In genomic region chr15:60424006-60424405, GRCh38 we compare ENCODE assay signal across 13 cellular contexts. TPM values are rescaled to one million over a fixed set of nuclear protein-coding genes. Genes with fewer than 3 reads are reported as not detected.
A peak's percentile ranks its signal among the peaks of the same experiment; 100 is the strongest.
DNase-seq lines count a peak whose midpoint lies in the region; ATAC-seq and TF ChIP-seq lines count a peak whose summit lies in the region.
"Had no signal": no experiment of that assay in that cellular context is flagged by ENCODE, and none has a peak within 500 bp of the region (broad histone marks: within the 10 kb centered on the region; RNA-seq: fewer than 3 reads in every experiment).

No MANE protein-coding gene starts in this region.

- H4K91ac ChIP-seq in neuronal stem cell (ENCODE audit: low read depth, low read length, poor library complexity): no peak overlapping the region

- DNase-seq in stimulated activated naive CD8-positive, alpha-beta T cell treated with anti-CD3 and anti-CD28 coated beads, Interleukin-15, Interleukin-2, amounts not matched to agents 100 U/mL and 50 U/mL, for 24 hours: no peak
- DNase-seq in myocyte (ENCODE audit: low read depth) (peak; percentile 33), upper lobe of right lung (no peak), GDM1 (lab: John Stamatoyannopoulos, UW) (no peak), neuronal stem cell (ENCODE audit: low spot score) (no peak)
- DNase-seq: AML-193, WERI-Rb-1 had no signal

- H3K9me3 ChIP-seq in upper lobe of right lung: no peaks in the 10 kb centered on the region
- no peaks in the 10 kb centered on the region for H3K9me3 ChIP-seq in neuronal stem cell (replicated peaks in 1 of 2; ENCODE audit: control insufficient read depth in 2 of 2, insufficient read depth in 1 of 2, low read depth in 1 of 2, low read length in 2 of 2)
- H3K9me3 ChIP-seq: MG63 had no signal

- H3K4me3 ChIP-seq in upper lobe of right lung (no peak overlapping the region), neuronal stem cell (ENCODE audit: low read length in 2 of 2) (no peak overlapping the region)
- H3K4me3 ChIP-seq: MG63 had no signal

- peaks cover 9% of the 10 kb centered on the region for H3K4me1 Mint-ChIP-seq in stimulated activated naive CD8-positive, alpha-beta T cell treated with anti-CD3 and anti-CD28 coated beads, Interleukin-15, Interleukin-2, amounts not matched to agents 100 ng/mL and 50 ng/mL, for 24 hours (ENCODE audit: low read depth)
- peaks cover 42% of the 10 kb centered on the region for H3K4me1 Mint-ChIP-seq in brain

- no CpG with 5 or more reads among the region's 1 CpG for WGBS in neuronal stem cell (ENCODE audit: extremely low coverage in 2 of 2, insufficient read length in 2 of 2, insufficient replicate concordance in 1 of 2), 2 donors

- no peak overlapping the region for H3K4ac ChIP-seq in neuronal stem cell (ENCODE audit: low read length)

- no peak overlapping the region for H2AK5ac ChIP-seq in neuronal stem cell (ENCODE audit: low read depth, low read length)

- H2BK12ac ChIP-seq in neuronal stem cell (ENCODE audit: low read length): no peak overlapping the region

- no peak overlapping the region for H3K9ac ChIP-seq in neuronal stem cell (ENCODE audit: low read depth, low read length, poor library complexity)

- H3K27me3 Mint-ChIP-seq in stimulated activated naive CD8-positive, alpha-beta T cell treated with anti-CD3 and anti-CD28 coated beads, Interleukin-15, Interleukin-2, amounts not matched to agents 100 ng/mL and 50 ng/mL, for 24 hours: no peaks in the 10 kb centered on the region
- no peaks in the 10 kb centered on the region for H3K27me3 Mint-ChIP-seq in brain
- H3K27me3 Mint-ChIP-seq: natural killer cell treated with Interleukin-12 subunit alpha and Interleukin-12 subunit beta and Interleukin-15 and Interleukin-18, amount 100 ng/mL, for 72 hours had no signal

- TF ChIP-seq CTCF in brain (conservative IDR thresholded peaks at IDR 0.05) (no peak), upper lobe of right lung (IDR thresholded peaks at IDR 0.05) (no peak)

- H3K27me3 ChIP-seq in upper lobe of right lung (no peaks in the 10 kb centered on the region), neuronal stem cell (ENCODE audit: control insufficient read depth in 3 of 3, insufficient read depth in 3 of 3, low read depth in 1 of 3, low read length in 3 of 3) (no peaks in the 10 kb centered on the region)
- H3K27me3 ChIP-seq: MG63 had no signal

- H4K8ac ChIP-seq in neuronal stem cell (ENCODE audit: low read depth, low read length): no peak overlapping the region

- no peak for ATAC-seq in stimulated activated naive CD8-positive, alpha-beta T cell treated with anti-CD3 and anti-CD28 coated beads, Interleukin-15, Interleukin-2, amounts not matched to agents 100 U/mL and 50 U/mL, for 24 hours
- ATAC-seq in upper lobe of right lung (no peak), GM18861 (IDR thresholded peaks at IDR 0.05; ENCODE audit: unreplicated experiment) (no peak)
- ATAC-seq: natural killer cell treated with Interleukin-12 subunit alpha and Interleukin-12 subunit beta and Interleukin-15 and Interleukin-18, amount 100 ng/mL, for 72 hours; Right ventricle myocardium inferior had no signal

- H2AFZ ChIP-seq in neuronal stem cell (ENCODE audit: low read length): no peak overlapping the region

- no peaks in the 10 kb centered on the region for H3K9me3 Mint-ChIP-seq in stimulated activated naive CD8-positive, alpha-beta T cell treated with anti-CD3 and anti-CD28 coated beads, Interleukin-15, Interleukin-2, amounts not matched to agents 100 ng/mL and 50 ng/mL, for 24 hours
- H3K9me3 Mint-ChIP-seq in brain: no peaks in the 10 kb centered on the region
- H3K9me3 Mint-ChIP-seq: natural killer cell treated with Interleukin-12 subunit alpha and Interleukin-12 subunit beta and Interleukin-15 and Interleukin-18, amount 100 ng/mL, for 72 hours had no signal

- no peak overlapping the region for H2BK5ac ChIP-seq in neuronal stem cell (ENCODE audit: low read length)

- H3K4me1 ChIP-seq in upper lobe of right lung (peaks cover 10% of the 10 kb centered on the region), neuronal stem cell (ENCODE audit: control insufficient read depth in 2 of 2, insufficient read depth in 1 of 2, low read depth in 1 of 2, low read length in 2 of 2) (peaks cover 5 to 15% of the 10 kb centered on the region in 2 donors)

- no peak overlapping the region for H2BK120ac ChIP-seq in neuronal stem cell (ENCODE audit: low read depth, low read length)

- no peak overlapping the region for H3K14ac ChIP-seq in neuronal stem cell (ENCODE audit: low read length)

- no peak overlapping the region for H3K4me3 Mint-ChIP-seq in stimulated activated naive CD8-positive, alpha-beta T cell treated with anti-CD3 and anti-CD28 coated beads, Interleukin-15, Interleukin-2, amounts not matched to agents 100 ng/mL and 50 ng/mL, for 24 hours
- peak overlapping the region in 2 of 5 experiments; percentile 8 to 18 for H3K4me3 Mint-ChIP-seq in brain
- H3K4me3 Mint-ChIP-seq: natural killer cell treated with Interleukin-12 subunit alpha and Interleukin-12 subunit beta and Interleukin-15 and Interleukin-18, amount 100 ng/mL, for 72 hours had no signal

- no peak overlapping the region for H3K23ac ChIP-seq in neuronal stem cell (ENCODE audit: low read depth, low read length, poor library complexity)

- peaks cover 17% of the 10 kb centered on the region for H3K36me3 ChIP-seq in upper lobe of right lung
- peaks cover 0 to 65% of the 10 kb centered on the region in 2 donors for H3K36me3 ChIP-seq in neuronal stem cell (replicated peaks in 1 of 2; ENCODE audit: control insufficient read depth in 2 of 2, insufficient read depth in 2 of 2, low read length in 2 of 2)

- H3K36me3 Mint-ChIP-seq in stimulated activated naive CD8-positive, alpha-beta T cell treated with anti-CD3 and anti-CD28 coated beads, Interleukin-15, Interleukin-2, amounts not matched to agents 100 ng/mL and 50 ng/mL, for 24 hours (ENCODE audit: low read depth): peaks cover 42% of the 10 kb centered on the region
- H3K36me3 Mint-ChIP-seq in brain: peaks cover 11% of the 10 kb centered on the region

- H3K18ac ChIP-seq in neuronal stem cell (ENCODE audit: low read length): no peak overlapping the region

- no peak overlapping the region for H2BK15ac ChIP-seq in neuronal stem cell (ENCODE audit: low read length)

- H3K27ac ChIP-seq in upper lobe of right lung: peak overlapping the region; percentile 47
- H3K27ac ChIP-seq in neuronal stem cell (replicated peaks; ENCODE audit: low read length): no peak overlapping the region
- H3K27ac ChIP-seq: WERI-Rb-1 had no signal

- H3K27ac Mint-ChIP-seq in stimulated activated naive CD8-positive, alpha-beta T cell treated with anti-CD3 and anti-CD28 coated beads, Interleukin-15, Interleukin-2, amounts not matched to agents 100 ng/mL and 50 ng/mL, for 24 hours: peak overlapping the region; percentile 5
- peak overlapping the region; percentile 20 to 89 (median 86) for H3K27ac Mint-ChIP-seq in brain
- H3K27ac Mint-ChIP-seq: natural killer cell treated with Interleukin-12 subunit alpha and Interleukin-12 subunit beta and Interleukin-15 and Interleukin-18, amount 100 ng/mL, for 72 hours had no signal

- H3K79me1 ChIP-seq in neuronal stem cell (ENCODE audit: low read depth, low read length): no peaks in the 10 kb centered on the region

- intact Hi-C loops in upper lobe of right lung (cut with DNase I): no loop called here

- H3K4me2 ChIP-seq in neuronal stem cell (ENCODE audit: insufficient read depth, low read length, poor library complexity, severe bottlenecking): no peak overlapping the region

RNA-seq across cellular contexts. Expression of gene ANXA2, which starts 26.2 kb away (rescaled TPM):
- polyA plus RNA-seq in brain (ENCODE audit: insufficient read depth, low read depth, low replicate concordance): 439 TPM
- 1,048 and 1,291 TPM in 2 replicates for total RNA-seq in myocyte
- polyA plus RNA-seq in myocyte (2012): 2,760 TPM
- total RNA-seq in upper lobe of right lung: 818 TPM
- 93.2 TPM for polyA plus RNA-seq in neuronal stem cell (2013, experiment 1 of 2)
- polyA plus RNA-seq in neuronal stem cell (2013, experiment 2 of 2): 92.4 TPM

RNA-seq across cellular contexts. Expression of gene ICE2, which starts 54.9 kb away (rescaled TPM):
- polyA plus RNA-seq in brain (ENCODE audit: insufficient read depth, low read depth, low replicate concordance): 17.5 TPM
- total RNA-seq in myocyte (12.6 and 13.9 TPM in 2 replicates), upper lobe of right lung (49.9 TPM)
- 8.8 TPM for polyA plus RNA-seq in myocyte (2012)
- polyA plus RNA-seq in neuronal stem cell (2013, experiment 1 of 2): 45.0 TPM
- polyA plus RNA-seq in neuronal stem cell (2013, experiment 2 of 2): 45.5 TPM
